Comparison of ENCODE assay signal across 8 cellular contexts in genomic region chr1:196651637-196652215, GRCh38. TPM values are rescaled to one million over a fixed set of nuclear protein-coding genes. Genes with fewer than 3 reads are reported as not detected.
DNase-seq lines count a peak whose midpoint lies in the region; ATAC-seq, FAIRE-seq and TF ChIP-seq lines count a peak whose summit lies in the region.

Gene CFH, plus strand, starts transcription at chr1:196652043. Its CDS starts 75 bp downstream, at chr1:196652118.

- no peaks in the 10 kb centered on the region for H3K79me2 ChIP-seq in HepG2 (ENCODE audit: insufficient read depth, low read length)

- no peak within 1 kb of the TSS for H3K4me3 Mint-ChIP-seq in Caco-2 (ENCODE audit: unreplicated experiment)

- TF ChIP-seq EP300 in HepG2 (IDR thresholded peaks at IDR 0.05; ENCODE audit: low read depth in 2 of 2, low read length in 2 of 2) (no peak), HepG2 (CRISPR knock-in tag; IDR thresholded peaks at IDR 0.05; ENCODE audit: borderline replicate concordance) (no peak)

- BruUV-seq in HepG2 (replicated peaks; lab: Mats Ljungman, UMichigan) (no TSS peak), Caco-2 (replicated peaks; lab: Mats Ljungman, UMichigan) (no TSS peak)

- intact Hi-C loops in HepG2 (cut with micrococcal nuclease; ENCODE audit: unreplicated experiment): no loop called here
- intact Hi-C loops in lower leg skin (cut with DNase I; ENCODE audit: low total_unique reads): loop anchor here (10.0 kb wide), 1 partner anchor 507 kb away; no protein-coding TSS in a partner anchor
- intact Hi-C loops in Caco-2 (cut with micrococcal nuclease; ENCODE audit: unreplicated experiment): no loop called here

- H3K9me3 ChIP-seq in liver (ENCODE audit: control insufficient read depth in 4 of 4, low read length in 3 of 4) (no peaks in the 10 kb centered on the region), HepG2 (ENCODE audit: low read length) (no peaks in the 10 kb centered on the region), Caco-2 (no peaks in the 10 kb centered on the region)

- no peaks in the 10 kb centered on the region for H3K27me3 ChIP-seq in liver (ENCODE audit: control insufficient read depth in 4 of 4, insufficient read depth in 4 of 4, low read length in 3 of 4)
- H3K27me3 ChIP-seq in HepG2 (ENCODE audit: control insufficient read depth in 1 of 2, insufficient read depth in 2 of 2, low read length in 2 of 2): no peaks in the 10 kb centered on the region
- no peaks in the 10 kb centered on the region for H3K27me3 ChIP-seq in brain microvascular endothelial cell (replicated peaks)
- H3K27me3 ChIP-seq in Caco-2 (replicated peaks; ENCODE audit: control insufficient read depth, insufficient read depth, low read length): no peaks in the 10 kb centered on the region

- no peaks in the 10 kb centered on the region for H3K36me3 Mint-ChIP-seq in Caco-2 (ENCODE audit: insufficient read depth, unreplicated experiment)

- TF ChIP-seq RAD21 in liver (IDR thresholded peaks at IDR 0.05) (peak; percentile 42 to 59), HepG2 (CRISPR knock-in tag; IDR thresholded peaks at IDR 0.05) (no peak)

- H3K4me3 ChIP-seq in liver (ENCODE audit: low read depth in 1 of 3, low read length in 3 of 3): peak within 1 kb of the TSS; percentile 62 to 85 (median 70)
- no peak within 1 kb of the TSS for H3K4me3 ChIP-seq in HepG2 (replicated peaks in 1 of 3; ENCODE audit: insufficient read depth in 1 of 3, low read depth in 2 of 3, low read length in 3 of 3)
- peak within 1 kb of the TSS; percentile 54 for H3K4me3 ChIP-seq in brain microvascular endothelial cell (ENCODE audit: low read depth, low read length)
- H3K4me3 ChIP-seq in lower leg skin (ENCODE audit: low read depth, poor library complexity, severe bottlenecking): no peak within 1 kb of the TSS
- H3K4me3 ChIP-seq in Caco-2 (ENCODE audit: low read depth, low read length): no peak within 1 kb of the TSS

- H4K20me1 ChIP-seq in HepG2 (ENCODE audit: insufficient read depth, low read length): no peaks in the 10 kb centered on the region

- ATAC-seq in HepG2 (no peak), HG03342 (IDR thresholded peaks at IDR 0.05; ENCODE audit: unreplicated experiment) (no peak)

- H3K27ac Mint-ChIP-seq in Caco-2 (ENCODE audit: unreplicated experiment): no peak within 1 kb of the TSS

- POLR2A ChIA-PET in HepG2 (lab: Yijun Ruan, JAX): no interaction called here
- POLR2A ChIA-PET in Caco-2 (lab: Charles Lee): no interaction called here
- POLR2A ChIA-PET in GM10248 (lab: Yijun Ruan, JAX): no interaction called here

- FAIRE-seq in HepG2 (lab: Jason Lieb, UNC): no peak

- H3K9ac ChIP-seq in liver (ENCODE audit: low read depth in 1 of 2, low read length in 2 of 2) (peak within 1 kb of the TSS; percentile 90 to 98), HepG2 (ENCODE audit: insufficient read depth, low read depth, low read length) (no peak within 1 kb of the TSS)

- H3K27ac ChIP-seq in liver (ENCODE audit: low read depth in 1 of 2, low read length in 2 of 2) (peak within 1 kb of the TSS; percentile 84 to 94), HepG2 (ENCODE audit: extremely low read length, insufficient read depth, low read length) (no peak within 1 kb of the TSS), brain microvascular endothelial cell (peak within 1 kb of the TSS; percentile 42)

- H3K4me1 Mint-ChIP-seq in Caco-2 (ENCODE audit: low read depth, unreplicated experiment): no peaks in the 10 kb centered on the region

- CTCF ChIA-PET in HepG2 (lab: Yijun Ruan, JAX; ENCODE audit: low intra/inter-chr PET ratio, low total read pairs) (no interaction called here), Caco-2 (lab: Charles Lee) (no interaction called here), GM10248 (lab: Yijun Ruan, JAX) (no interaction called here)

- in situ Hi-C loops in HepG2 (cut with HindIII; ENCODE audit: extremely low pct_ligation_motif_present, low pct_unique_long_range_greater_than_20kb): loop anchor here (10.0 kb wide), 1 partner anchor 307 kb away; no protein-coding TSS in a partner anchor
- in situ Hi-C loops in brain microvascular endothelial cell (cut with HindIII; ENCODE audit: low pct_ligation_motif_present, low sequenced_read_pairs): no loop called here

- DNase-seq in HepG2 (ENCODE audit: low spot score) (no peak), brain microvascular endothelial cell (peak; percentile 90), lower leg skin (ENCODE audit: low spot score in 2 of 2) (no peak), Caco-2 (no peak), GM10248 (ENCODE audit: extremely low spot score) (no peak), cortex of kidney (lab: John Stamatoyannopoulos, UW) (no peak)

- H3K4me2 ChIP-seq in HepG2 (ENCODE audit: low read depth, low read length): no peak within 1 kb of the TSS

- TF ChIP-seq CTCF in liver (IDR thresholded peaks at IDR 0.05; ENCODE audit: low read depth, low read length, missing input control) (no peak), HepG2 (CRISPR knock-in tag; IDR thresholded peaks at IDR 0.05) (no peak), brain microvascular endothelial cell (IDR thresholded peaks at IDR 0.05; ENCODE audit: low read depth, low read length, missing control alignments) (no peak), lower leg skin (IDR thresholded peaks at IDR 0.05) (no peak), Caco-2 (IDR thresholded peaks at IDR 0.05; ENCODE audit: insufficient read depth in 1 of 2, low read depth in 1 of 2, low read length in 1 of 2, severe bottlenecking in 1 of 2, unreplicated experiment in 1 of 2) (no peak), GM10248 (IDR thresholded peaks at IDR 0.05; ENCODE audit: control extremely low read depth, extremely low read depth, low read depth, missing control alignments) (no peak)

- H3K4me1 ChIP-seq in liver (ENCODE audit: control insufficient read depth in 4 of 4, insufficient read depth in 4 of 4, low read length in 3 of 4) (peaks cover 0 to 8% (median 3%) of the 10 kb centered on the region in 4 donors), HepG2 (ENCODE audit: insufficient read depth, low read length) (no peaks in the 10 kb centered on the region), Caco-2 (no peaks in the 10 kb centered on the region)

- 4% methylated on average over 5 of the region's 5 CpGs for WGBS in liver
- 5% methylated on average over 5 of the region's 5 CpGs for WGBS in HepG2 (ENCODE audit: low lambda C conversion rate)
- 11 to 17% methylated on average over 5 of the region's 5 CpGs for WGBS in lower leg skin, 2 donors

- TF ChIP-seq POLR2A in HepG2 (IDR thresholded peaks at IDR 0.05; ENCODE audit: insufficient read depth in 1 of 2, low read depth in 2 of 2, low read length in 2 of 2): no peak
- no peak for TF ChIP-seq POLR2A in lower leg skin (IDR thresholded peaks at IDR 0.05)

- H3K27me3 Mint-ChIP-seq in Caco-2 (ENCODE audit: insufficient read depth, unreplicated experiment): no peaks in the 10 kb centered on the region

- no peaks in the 10 kb centered on the region for H3K9me3 Mint-ChIP-seq in Caco-2 (ENCODE audit: unreplicated experiment)

- no peaks in the 10 kb centered on the region for H3K36me3 ChIP-seq in liver (ENCODE audit: control insufficient read depth in 4 of 4, insufficient read depth in 3 of 4, low read depth in 1 of 4, low read length in 3 of 4)
- no peaks in the 10 kb centered on the region for H3K36me3 ChIP-seq in HepG2 (replicated peaks in 1 of 2; ENCODE audit: control insufficient read depth in 1 of 2, insufficient read depth in 2 of 2, low read length in 2 of 2)
- no peaks in the 10 kb centered on the region for H3K36me3 ChIP-seq in brain microvascular endothelial cell (replicated peaks)
- H3K36me3 ChIP-seq in Caco-2 (ENCODE audit: control insufficient read depth, insufficient read depth, low read length): no peaks in the 10 kb centered on the region

- no peak within 1 kb of the TSS for H2AFZ ChIP-seq in HepG2 (ENCODE audit: low read length)

TF ChIP-seq in liver, 16 proteins besides CTCF, POLR2A, EP300 and RAD21 (continues in another document):
- TF ChIP-seq, protein P1, sequence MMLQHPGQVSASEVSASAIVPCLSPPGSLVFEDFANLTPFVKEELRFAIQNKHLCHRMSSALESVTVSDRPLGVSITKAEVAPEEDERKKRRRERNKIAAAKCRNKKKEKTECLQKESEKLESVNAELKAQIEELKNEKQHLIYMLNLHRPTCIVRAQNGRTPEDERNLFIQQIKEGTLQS (IDR thresholded peaks at IDR 0.05): peak; percentile 47
- peak; percentile 74 for TF ChIP-seq YY1 (IDR thresholded peaks at IDR 0.05)
- peak in 1 of 2 donors; percentile 25 for TF ChIP-seq HNF4A (conservative IDR thresholded peaks at IDR 0.05)

RNA-seq across cellular contexts. Expression of gene CFH, which starts in this region (rescaled TPM):
- 1,000 to 10,000 TPM in 1 of 2 donors, 100 to 1,000 TPM in 1; 739 to 1,479 TPM for total RNA-seq in liver
- 100 to 1,000 TPM; 554 to 825 TPM for polyA plus RNA-seq in liver
- total RNA-seq in HepG2 (2016; rRNA removed; fragmentation: Illumina TruSeq; extraction: Trizol): not detected in 2 replicates
- total RNA-seq in HepG2 (2016; cell fraction: cytosol; rRNA removed; fragmentation: Illumina TruSeq; extraction: Trizol; ENCODE audit: low read depth): not detected in 2 replicates
- total RNA-seq in HepG2 (2016; cell fraction: insoluble cytoplasmic fraction; rRNA removed; fragmentation: Illumina TruSeq; extraction: Trizol): not detected in 2 replicates
- total RNA-seq in HepG2 (2016; cell fraction: membrane; rRNA removed; fragmentation: Illumina TruSeq; extraction: Trizol): not detected in 2 replicates
- not detected in 2 replicates for total RNA-seq in HepG2 (2016; cell fraction: nucleus; rRNA removed; fragmentation: Illumina TruSeq; extraction: Trizol)
- 0.03 TPM in 1 of 2 replicates, not detected in the other for polyA plus RNA-seq in HepG2 (2011; rRNA removed)
- polyA plus RNA-seq in HepG2 (2011; cell fraction: cytosol; rRNA removed): not detected in 2 replicates
- not detected in 2 replicates for polyA plus RNA-seq in HepG2 (2011; cell fraction: nucleus; rRNA removed)
- not detected in 2 replicates for polyA plus RNA-seq in HepG2 (2012)
- not detected in 2 replicates for polyA plus RNA-seq in HepG2 (2016; cell fraction: cytosol; fragmentation: Illumina TruSeq; extraction: Trizol; ENCODE audit: low read depth)
- not detected in 2 replicates for polyA plus RNA-seq in HepG2 (2016; cell fraction: insoluble cytoplasmic fraction; fragmentation: Illumina TruSeq; extraction: Trizol; ENCODE audit: low read depth)
- polyA plus RNA-seq in HepG2 (2016; cell fraction: membrane; fragmentation: Illumina TruSeq; extraction: Trizol; ENCODE audit: low read depth): not detected in 2 replicates
- polyA plus RNA-seq in HepG2 (2016; cell fraction: nucleus; fragmentation: Illumina TruSeq; extraction: Trizol; ENCODE audit: insufficient read depth, low read depth): not detected in 2 replicates
- 0.18 and 46.8 TPM in 2 replicates for polyA minus RNA-seq in HepG2 (2011; rRNA and poly(A)+ RNA removed; ENCODE audit: low replicate concordance)
- polyA minus RNA-seq in HepG2 (2011; cell fraction: cytosol; rRNA and poly(A)+ RNA removed): 0.35 and 0.40 TPM in 2 replicates
- 0.39 and 0.50 TPM in 2 replicates for polyA minus RNA-seq in HepG2 (2011; cell fraction: nucleus; rRNA and poly(A)+ RNA removed)
- 100 to 1,000 TPM in 1 of 4 donors, 10 to 100 TPM in 3; 40.8 to 115 (median 56.6) TPM for total RNA-seq in lower leg skin
- not detected in 2 replicates for total RNA-seq in Caco-2 (2022)

Comparison
In these comparisons a context has a peak if more than half of its experiments do, and no peak if none do; other contexts are left out.
1. RNA of gene CFH (total RNA-seq): 739 to 1,479 TPM in liver and 40.8 to 115 TPM in lower leg skin; not detected in HepG2 and not detected in Caco-2; every median in the first group is over 10 times any median in the second.
2. RNA of gene CFH (total RNA-seq): 739 to 1,479 TPM in liver; 40.8 to 115 TPM in lower leg skin; every median in the first group is over 4 times any median in the second.
3. RNA of gene CFH (polyA plus RNA-seq): 554 to 825 TPM in liver; 0.03 TPM in HepG2; every median in the first group is over 100 times any median in the second.
4. H3K4me3 ChIP-seq: peak in liver (3 of 3) and brain microvascular endothelial cell (single experiment); none in HepG2 (0 of 3), lower leg skin (single experiment) and Caco-2 (single experiment).